Comparison of ENCODE assay signal across 15 cellular contexts in genomic region chr17:63258785-63259184, GRCh38.
DNase-seq lines count a peak whose midpoint lies in the region; ATAC-seq, FAIRE-seq and TF ChIP-seq lines count a peak whose summit lies in the region.
"Had no signal": no experiment of that assay in that cellular context is flagged by ENCODE, and none has a peak within 500 bp of the region (broad histone marks: within the 10 kb centered on the region; RNA-seq: fewer than 3 reads in every experiment).

No MANE protein-coding gene starts in this region.

- TF ChIP-seq EP300 in A549 (IDR thresholded peaks at IDR 0.05), result no peak

- no peaks in the 10 kb centered on the region for H3K36me3 ChIP-seq in prostate gland

- ATAC-seq in A549, result no peak
- ATAC-seq in GM21526 (IDR thresholded peaks at IDR 0.05; ENCODE audit: low FRiP score, unreplicated experiment), result no peak
- ATAC-seq: CD8-positive, alpha-beta T cell had no signal

- H3K4me1 ChIP-seq in A549, result no peaks in the 10 kb centered on the region
- no peaks in the 10 kb centered on the region for H3K4me1 ChIP-seq in prostate gland (replicated peaks)

- H3K27me3 ChIP-seq in prostate gland (replicated peaks; ENCODE audit: insufficient read depth), result no peaks in the 10 kb centered on the region

- FAIRE-seq in A549 (lab: Jason Lieb, UNC) (peak; percentile 23), frontal cortex (lab: Jason Lieb, UNC) (no peak)
- FAIRE-seq: D721Med had no signal

- intact Hi-C loops in prostate gland (cut with DNase I), result no loop called here

- WGBS in A549 (ENCODE audit: missing lambda C conversion rate), result 94% methylated on average over 3 of the region's 3 CpGs
- 93% methylated on average over 3 of the region's 3 CpGs for WGBS in prostate gland

- no peak overlapping the region for H3K4me2 ChIP-seq in A549

- no peak overlapping the region for H3K27ac ChIP-seq in A549
- no peak overlapping the region for H3K27ac ChIP-seq in prostate gland

- no peak for TF ChIP-seq RAD21 in A549 (conservative IDR thresholded peaks at IDR 0.05 in 1 of 2, IDR thresholded peaks at IDR 0.05 in 1 of 2)

- no peak overlapping the region for H3K4me3 ChIP-seq in A549
- no peak overlapping the region for H3K4me3 ChIP-seq in LNCaP clone FGC (ENCODE audit: low read depth, low read length)
- no peak overlapping the region for H3K4me3 ChIP-seq in prostate gland

- no peak for TF ChIP-seq CTCF in A549 (IDR thresholded peaks at IDR 0.05)
- TF ChIP-seq CTCF in LNCaP clone FGC (IDR thresholded peaks at IDR 0.05; ENCODE audit: control insufficient read depth, extremely low read depth, insufficient read depth), result no peak
- no peak for TF ChIP-seq CTCF in type B pancreatic cell (conservative IDR thresholded peaks at IDR 0.05)
- no peak for TF ChIP-seq CTCF in prostate gland (IDR thresholded peaks at IDR 0.05)

- DNase-seq in A549 (ENCODE audit: low read depth in 1 of 2, low spot score in 1 of 2) (no peak), LNCaP clone FGC (ENCODE audit: low read depth) (peak; percentile 82), NCI-H774 (lab: John Stamatoyannopoulos, UW) (peak; percentile 2), type B pancreatic cell (ENCODE audit: extremely low spot score, unreplicated experiment) (no peak), prostate gland (ENCODE audit: low spot score) (no peak), frontal cortex (ENCODE audit: low spot score in 2 of 2) (no peak)
- DNase-seq: CD8-positive, alpha-beta T cell; COR-L47; DMS153; GF-D8; HCEC 1CT; HFFc6 had no signal

- H3K27me3 Mint-ChIP-seq in type B pancreatic cell, result no peaks in the 10 kb centered on the region

- peak overlapping the region; percentile 53 for H3K27ac Mint-ChIP-seq in type B pancreatic cell
- H3K27ac Mint-ChIP-seq: CD8-positive, alpha-beta T cell; HFFc6 had no signal

- H3K9me3 ChIP-seq in A549 (no peaks in the 10 kb centered on the region), prostate gland (no peaks in the 10 kb centered on the region)

- no peak for TF ChIP-seq POLR2A in A549 (IDR thresholded peaks at IDR 0.05; ENCODE audit: low read length)
- TF ChIP-seq POLR2A in prostate gland (IDR thresholded peaks at IDR 0.05), result no peak

- POLR2A ChIA-PET in A549 (lab: Yijun Ruan, JAX), result no interaction called here

- no peaks in the 10 kb centered on the region for H3K4me1 Mint-ChIP-seq in type B pancreatic cell (ENCODE audit: unreplicated experiment)

- H3K9me3 Mint-ChIP-seq in type B pancreatic cell, result peaks cover 9% of the 10 kb centered on the region

- peaks cover 12% of the 10 kb centered on the region for H3K36me3 Mint-ChIP-seq in type B pancreatic cell

- CTCF ChIA-PET in A549 (lab: Yijun Ruan, JAX), result interaction anchor here (1.0 to 1.2 kb wide), 3 partner anchors 9 to 167 kb away, joined by 3 read pairs; no protein-coding TSS in a partner anchor

- H3K4me3 Mint-ChIP-seq in type B pancreatic cell, result no peak overlapping the region
- H3K4me3 Mint-ChIP-seq: CD14-positive monocyte; CD8-positive, alpha-beta T cell; HFFc6 had no signal

TF ChIP-seq in A549, 52 proteins besides CTCF, POLR2A, EP300 and RAD21:
- no peak for TF ChIP-seq NR3C1 (IDR thresholded peaks at IDR 0.05)
- TF ChIP-seq CHD2 (IDR thresholded peaks at IDR 0.05; ENCODE audit: low read length, partially characterized antibody), result no peak
- TF ChIP-seq JUNB (IDR thresholded peaks at IDR 0.05), result no peak
- no peak for TF ChIP-seq FOXS1 (CRISPR knock-in tag; IDR thresholded peaks at IDR 0.05)
- TF ChIP-seq PBX3 (IDR thresholded peaks at IDR 0.05), result no peak
- no peak for TF ChIP-seq BCL3 (IDR thresholded peaks at IDR 0.05)
- no peak for TF ChIP-seq E2F6 (IDR thresholded peaks at IDR 0.05; ENCODE audit: borderline replicate concordance, low read depth)
- no peak for TF ChIP-seq ESRRA (IDR thresholded peaks at IDR 0.05; ENCODE audit: borderline replicate concordance, low read length)
- TF ChIP-seq RARB (CRISPR knock-in tag; IDR thresholded peaks at IDR 0.05), result no peak
- TF ChIP-seq PHF8 (IDR thresholded peaks at IDR 0.05; ENCODE audit: borderline replicate concordance, low read depth), result no peak
- no peak for TF ChIP-seq RFX5 (IDR thresholded peaks at IDR 0.05)
- TF ChIP-seq HOXB13 (CRISPR knock-in tag; IDR thresholded peaks at IDR 0.05; ENCODE audit: low read depth), result no peak
- TF ChIP-seq MYC (IDR thresholded peaks at IDR 0.05; ENCODE audit: borderline replicate concordance, low read length), result no peak
- TF ChIP-seq ATOH8 (CRISPR knock-in tag; IDR thresholded peaks at IDR 0.05; ENCODE audit: low read depth), result no peak
- no peak for TF ChIP-seq FOSL2 (IDR thresholded peaks at IDR 0.05)
- TF ChIP-seq FOSL2 (CRISPR knock-in tag; IDR thresholded peaks at IDR 0.05), result no peak
- TF ChIP-seq MAZ (IDR thresholded peaks at IDR 0.05; ENCODE audit: borderline replicate concordance, low read depth, low read length), result no peak
- TF ChIP-seq HMGXB4 (CRISPR knock-in tag; IDR thresholded peaks at IDR 0.05; ENCODE audit: borderline replicate concordance), result no peak
- no peak for TF ChIP-seq RCOR1 (IDR thresholded peaks at IDR 0.05; ENCODE audit: low read depth, low read length)
- TF ChIP-seq HOXB5 (CRISPR knock-in tag; IDR thresholded peaks at IDR 0.05), result no peak
- TF ChIP-seq EHF (CRISPR knock-in tag; IDR thresholded peaks at IDR 0.05), result no peak

Comparison
In these comparisons a context has a peak if more than half of its experiments do, and no peak if none do; other contexts are left out.
1. DNase-seq: peak in LNCaP clone FGC (single experiment) and NCI-H774 (single experiment); none in A549 (0 of 2), type B pancreatic cell (single experiment), prostate gland (single experiment) and frontal cortex (0 of 2).